In the genomic region with DNA sequence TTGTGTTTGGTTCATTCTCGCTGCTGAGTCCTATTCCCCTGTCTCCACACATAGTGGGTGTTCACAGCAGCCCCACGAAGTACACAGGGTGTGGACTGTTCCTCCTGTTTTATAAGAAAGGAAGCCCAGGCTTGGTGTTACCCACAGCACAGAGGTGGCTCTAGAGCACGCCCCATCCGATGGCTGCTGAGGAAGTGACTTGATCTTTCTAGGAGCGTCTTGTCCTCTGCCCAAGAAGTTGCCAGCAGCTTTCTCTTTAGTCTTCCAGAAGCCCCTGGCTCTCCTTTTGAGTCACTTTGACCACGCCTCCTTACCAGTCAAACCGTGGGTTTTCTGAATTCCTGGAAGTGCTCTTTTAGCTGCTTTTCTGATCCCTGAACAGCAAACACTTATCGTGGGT, we compare ENCODE assay signal across 8 cellular contexts.
A peak's percentile ranks its signal among the peaks of the same experiment; 100 is the strongest.
DNase-seq lines count a peak whose midpoint lies in the region; ATAC-seq, FAIRE-seq and TF ChIP-seq lines count a peak whose summit lies in the region.

No MANE protein-coding gene starts in this region.

- H3K4me3 ChIP-seq in kidney (ENCODE audit: low read length in 2 of 2), result no peak overlapping the region

- H3K36me3 ChIP-seq in KOPT-K1 (ENCODE audit: insufficient read depth, low read length) (no peaks in the 10 kb centered on the region; the same call in 1 of the 2 replicates), kidney (ENCODE audit: control insufficient read depth in 1 of 2, insufficient read depth in 2 of 2, low read length in 2 of 2) (no peaks in the 10 kb centered on the region)

- H3K9me3 ChIP-seq in KOPT-K1 (ENCODE audit: insufficient read depth, low read length, poor library complexity, severe bottlenecking) (no peaks in the 10 kb centered on the region), kidney (ENCODE audit: control insufficient read depth in 1 of 2, low read length in 2 of 2) (peaks cover 0 to 4% of the 10 kb centered on the region in 2 donors)

- DNase-seq in activated T-cell treated with anti-CD3 and anti-CD28 coated beads for 1 hour (ENCODE audit: low read depth) (peak; percentile 42), kidney (no peak), NCI-H510A treated with DMSO at 0.1 percent for 48 hours (lab: John Stamatoyannopoulos, UW) (no peak)
- peak; percentile 77 for DNase-seq in stimulated activated CD8-positive, alpha-beta memory T cell treated with anti-CD3 and anti-CD28 coated beads, Interleukin-4, amount 100 ng/mL, for 48 hours

- H3K27ac ChIP-seq in KOPT-K1 (ENCODE audit: low read depth, low read length, poor library complexity, severe bottlenecking), result peak overlapping the region; percentile 72
- H3K27ac ChIP-seq in kidney (ENCODE audit: low read depth in 2 of 2, low read length in 2 of 2), result peak overlapping the region; percentile 47 to 73

- FAIRE-seq in kidney (lab: Jason Lieb, UNC), result no peak

- TF ChIP-seq CTCF in kidney (IDR thresholded peaks at IDR 0.05; ENCODE audit: borderline replicate concordance, extremely low read depth, insufficient read depth), result no peak

- ATAC-seq in HG03520 (IDR thresholded peaks at IDR 0.05; ENCODE audit: unreplicated experiment), result no peak
- ATAC-seq in GM19452 (IDR thresholded peaks at IDR 0.05; ENCODE audit: unreplicated experiment), result no peak
- no peak for ATAC-seq in HG02759 (IDR thresholded peaks at IDR 0.05; ENCODE audit: unreplicated experiment)

- intact Hi-C loops in kidney (cut with DNase I), result no loop called here

- no peaks in the 10 kb centered on the region for H3K4me1 ChIP-seq in kidney (ENCODE audit: control insufficient read depth in 1 of 2, insufficient read depth in 1 of 2, low read depth in 1 of 2, low read length in 2 of 2)

- no peak overlapping the region for H3K9ac ChIP-seq in kidney (ENCODE audit: low read length in 2 of 2)

Comparison
In these comparisons a context has a peak if more than half of its experiments do, and no peak if none do; other contexts are left out.
1. DNase-seq: peak in activated T-cell treated with anti-CD3 and anti-CD28 coated beads for 1 hour (single experiment) and stimulated activated CD8-positive, alpha-beta memory T cell treated with anti-CD3 and anti-CD28 coated beads, Interleukin-4, amount 100 ng/mL, for 48 hours (single experiment); none in kidney (single experiment) and NCI-H510A treated with DMSO at 0.1 percent for 48 hours (single experiment).